8 cellular contexts compared by ENCODE assay signal in genomic region chr12:53492830-53493609, GRCh38. TPM values are rescaled to one million over a fixed set of nuclear protein-coding genes. Genes with fewer than 3 reads are reported as not detected.
DNase-seq lines count a peak whose midpoint lies in the region; ATAC-seq and TF ChIP-seq lines count a peak whose summit lies in the region.

No MANE protein-coding gene starts in this region.

- H3K4me3 Mint-ChIP-seq in nephron = peak overlapping the region; percentile 86 to 88 (median 88)

- H3K36me3 Mint-ChIP-seq in nephron (ENCODE audit: low read depth) = peaks cover 5% of the 10 kb centered on the region

- H3K9me3 Mint-ChIP-seq in nephron = no peaks in the 10 kb centered on the region

- peak; percentile 74 for DNase-seq in DMS53 treated with DMSO at 0.1 percent for 48 hours (lab: John Stamatoyannopoulos, UW; ENCODE audit: unreplicated experiment)
- peak; percentile 77 for DNase-seq in LHCN-M2 (ENCODE audit: low read depth)
- peak; percentile 82 for DNase-seq in RPMI7951 (ENCODE audit: low read depth)
- DNase-seq in activated effector memory CD4-positive, alpha-beta T cell treated with Interleukin-2 at 50 U/mL for 16 hours = peak; percentile 77
- peak; percentile 92 for DNase-seq in fibroblast of pulmonary artery (ENCODE audit: low read depth)
- peak; percentile 82 for DNase-seq in stimulated activated naive CD4-positive, alpha-beta T cell treated with Interleukin-2 at 50 U/mL for 16 hours (lab: John Stamatoyannopoulos, UW)

- peak overlapping the region; percentile 90 to 97 (median 95) for H3K27ac Mint-ChIP-seq in nephron

- H3K4me3 ChIP-seq in fibroblast of pulmonary artery (replicated peaks; ENCODE audit: low read depth, low read length) = peak overlapping the region; percentile 54

- TF ChIP-seq CTCF in fibroblast of pulmonary artery (IDR thresholded peaks at IDR 0.05; ENCODE audit: low read length, missing control alignments) = no peak
- no peak for TF ChIP-seq CTCF in nephron (IDR thresholded peaks at IDR 0.05; ENCODE audit: unreplicated experiment in 3 of 3)

- no peaks in the 10 kb centered on the region for H3K27me3 Mint-ChIP-seq in nephron (ENCODE audit: low read depth)

- ATAC-seq in GM21786 (IDR thresholded peaks at IDR 0.05; ENCODE audit: unreplicated experiment) = peak; percentile 96

- peaks cover 55% of the 10 kb centered on the region for H3K4me1 Mint-ChIP-seq in nephron

RNA-seq across cellular contexts. Expression of gene MAP3K12, which starts 6.2 kb away (rescaled TPM):
- total RNA-seq in LHCN-M2 (2014; rRNA removed) = 37.6 and 38.6 TPM in 2 replicates
- polyA plus RNA-seq in LHCN-M2 (2012) = 14.2 TPM
- total RNA-seq in RPMI7951 (2014; rRNA removed; shearing (Covaris generic)) = 8.1 and 9.1 TPM in 2 replicates

RNA-seq across cellular contexts. Expression of gene TARBP2, which starts 8.1 kb away (rescaled TPM):
- total RNA-seq in LHCN-M2 (2014; rRNA removed) = 49.6 and 53.3 TPM in 2 replicates
- 33.2 TPM for polyA plus RNA-seq in LHCN-M2 (2012)
- 50.3 and 62.6 TPM in 2 replicates for total RNA-seq in RPMI7951 (2014; rRNA removed; shearing (Covaris generic))

RNA-seq across cellular contexts. Expression of gene NPFF, which starts 14.3 kb away (rescaled TPM):
- total RNA-seq in LHCN-M2 (2014; rRNA removed) = not detected in 2 replicates
- 0.29 TPM for polyA plus RNA-seq in LHCN-M2 (2012)
- not detected in 2 replicates for total RNA-seq in RPMI7951 (2014; rRNA removed; shearing (Covaris generic))

RNA-seq across cellular contexts. Expression of gene PCBP2, which starts 41.1 kb away (rescaled TPM):
- 186 and 227 TPM in 2 replicates for total RNA-seq in LHCN-M2 (2014; rRNA removed)
- 748 TPM for polyA plus RNA-seq in LHCN-M2 (2012)
- 132 and 135 TPM in 2 replicates for total RNA-seq in RPMI7951 (2014; rRNA removed; shearing (Covaris generic))

RNA-seq across cellular contexts. Expression of gene PRR13, which starts 51.5 kb away (rescaled TPM):
- 89.5 and 92.8 TPM in 2 replicates for total RNA-seq in LHCN-M2 (2014; rRNA removed)
- polyA plus RNA-seq in LHCN-M2 (2012) = 244 TPM
- total RNA-seq in RPMI7951 (2014; rRNA removed; shearing (Covaris generic)) = 83.5 and 86.6 TPM in 2 replicates

Comparison
In these comparisons a context has a peak if more than half of its experiments do, and no peak if none do; other contexts are left out.
1. Peak in every context shown above with its lines: DNase-seq, ATAC-seq and H3K4me3 ChIP-seq.